9 cellular contexts compared by ENCODE assay signal in genomic region chr20:25470045-25470444, GRCh38.
DNase-seq lines count a peak whose midpoint lies in the region; ATAC-seq, FAIRE-seq and TF ChIP-seq lines count a peak whose summit lies in the region.
"Had no signal": no experiment of that assay in that cellular context is flagged by ENCODE, and none has a peak within 500 bp of the region (broad histone marks: within the 10 kb centered on the region; RNA-seq: fewer than 3 reads in every experiment).

No MANE protein-coding gene starts in this region.

- TF ChIP-seq CTCF in fibroblast of villous mesenchyme (IDR thresholded peaks at IDR 0.05; ENCODE audit: insufficient read depth, low read depth, low read length) (peak; percentile 53), psoas muscle (IDR thresholded peaks at IDR 0.05) (no peak)

- 79 to 83% (median 81%) methylated on average over 13 of the region's 13 CpGs for WGBS in psoas muscle, 3 donors

- no peaks in the 10 kb centered on the region for H3K9me3 ChIP-seq in psoas muscle

- ATAC-seq in stimulated activated naive B cell treated with anti-CD40 and anti-IgM and Interleukin-4, amounts not matched to agents 10 μg/mL and 1 μg/mL and 100 μg/mL, for 72 hours (replicated peaks) = peak; percentile 75 to 76
- ATAC-seq in psoas muscle (no peak), GM21390 (IDR thresholded peaks at IDR 0.05; ENCODE audit: unreplicated experiment) (no peak)

- no peaks in the 10 kb centered on the region for H3K9me3 Mint-ChIP-seq in stimulated activated naive B cell treated with anti-CD40 and anti-IgM and Interleukin-4, amounts not matched to agents 10 μg/mL and 1 μg/mL and 100 μg/mL, for 72 hours
- H3K9me3 Mint-ChIP-seq: IgD-negative memory B cell had no signal

- peaks cover 0 to 4% of the 10 kb centered on the region in 2 donors for H3K4me1 Mint-ChIP-seq in stimulated activated naive B cell treated with anti-CD40 and anti-IgM and Interleukin-4, amounts not matched to agents 10 μg/mL and 1 μg/mL and 100 μg/mL, for 72 hours
- H3K4me1 Mint-ChIP-seq: IgD-negative memory B cell had no signal

- H3K36me3 ChIP-seq in psoas muscle (ENCODE audit: insufficient read depth in 1 of 2, low read depth in 1 of 2) = peaks cover 0 to 6% of the 10 kb centered on the region in 2 donors

- intact Hi-C loops in psoas muscle (cut with DNase I) = no loop called here

- H3K4me1 ChIP-seq in psoas muscle = no peaks in the 10 kb centered on the region

- H3K27ac ChIP-seq in psoas muscle = no peak overlapping the region

- no peaks in the 10 kb centered on the region for H3K27me3 ChIP-seq in psoas muscle (ENCODE audit: insufficient read depth in 3 of 3, low read length in 2 of 3)

- no peaks in the 10 kb centered on the region for H3K36me3 Mint-ChIP-seq in stimulated activated naive B cell treated with anti-CD40 and anti-IgM and Interleukin-4, amounts not matched to agents 10 μg/mL and 1 μg/mL and 100 μg/mL, for 72 hours

- no peak for FAIRE-seq in GM19239 (lab: Jason Lieb, UNC)

- H3K27me3 Mint-ChIP-seq in stimulated activated naive B cell treated with anti-CD40 and anti-IgM and Interleukin-4, amounts not matched to agents 10 μg/mL and 1 μg/mL and 100 μg/mL, for 72 hours = peaks cover 9 to 13% of the 10 kb centered on the region in 2 donors
- H3K27me3 Mint-ChIP-seq: IgD-negative memory B cell had no signal

- no peak overlapping the region for H3K27ac Mint-ChIP-seq in stimulated activated naive B cell treated with anti-CD40 and anti-IgM and Interleukin-4, amounts not matched to agents 10 μg/mL and 1 μg/mL and 100 μg/mL, for 72 hours
- H3K27ac Mint-ChIP-seq: IgD-negative memory B cell had no signal

- DNase-seq in CD1c-positive myeloid dendritic cell (ENCODE audit: extremely low spot score) (peak; percentile 26), GM19239 (ENCODE audit: insufficient read length, low spot score) (peak; percentile 59), fibroblast of villous mesenchyme (ENCODE audit: low read depth) (peak; percentile 32), psoas muscle (no peak)
- DNase-seq in Jurkat, Clone E6-1 (ENCODE audit: low read depth, low spot score) = peak; percentile 67
- peak; percentile 62 for DNase-seq in activated CD4-positive, alpha-beta T cell treated with anti-CD3 and anti-CD28 coated beads for 48 hours
- no peak for DNase-seq in stimulated activated naive B cell treated with anti-CD40 and anti-IgM and Interleukin-4, amounts not matched to agents 10 μg/mL and 1 μg/mL and 100 μg/mL, for 72 hours

- H3K4me3 Mint-ChIP-seq in stimulated activated naive B cell treated with anti-CD40 and anti-IgM and Interleukin-4, amounts not matched to agents 10 μg/mL and 1 μg/mL and 100 μg/mL, for 72 hours = no peak overlapping the region
- H3K4me3 Mint-ChIP-seq: IgD-negative memory B cell had no signal

- no peak overlapping the region for H3K4me3 ChIP-seq in Jurkat, Clone E6-1 (ENCODE audit: low read length)
- H3K4me3 ChIP-seq in fibroblast of villous mesenchyme (ENCODE audit: low read depth, low read length) (no peak overlapping the region), psoas muscle (no peak overlapping the region)

Comparison
In these comparisons a context has a peak if more than half of its experiments do, and no peak if none do; other contexts are left out.
1. DNase-seq: peak in CD1c-positive myeloid dendritic cell (single experiment), GM19239 (single experiment), Jurkat, Clone E6-1 (single experiment), activated CD4-positive, alpha-beta T cell treated with anti-CD3 and anti-CD28 coated beads for 48 hours (single experiment) and fibroblast of villous mesenchyme (single experiment); none in stimulated activated naive B cell treated with anti-CD40 and anti-IgM and Interleukin-4, amounts not matched to agents 10 μg/mL and 1 μg/mL and 100 μg/mL, for 72 hours (single experiment) and psoas muscle (0 of 2).
2. ATAC-seq: peak in stimulated activated naive B cell treated with anti-CD40 and anti-IgM and Interleukin-4, amounts not matched to agents 10 μg/mL and 1 μg/mL and 100 μg/mL, for 72 hours (2 of 2); none in psoas muscle (0 of 4) and GM21390 (single experiment).